8 cellular contexts compared by ENCODE assay signal in the genomic region with DNA sequence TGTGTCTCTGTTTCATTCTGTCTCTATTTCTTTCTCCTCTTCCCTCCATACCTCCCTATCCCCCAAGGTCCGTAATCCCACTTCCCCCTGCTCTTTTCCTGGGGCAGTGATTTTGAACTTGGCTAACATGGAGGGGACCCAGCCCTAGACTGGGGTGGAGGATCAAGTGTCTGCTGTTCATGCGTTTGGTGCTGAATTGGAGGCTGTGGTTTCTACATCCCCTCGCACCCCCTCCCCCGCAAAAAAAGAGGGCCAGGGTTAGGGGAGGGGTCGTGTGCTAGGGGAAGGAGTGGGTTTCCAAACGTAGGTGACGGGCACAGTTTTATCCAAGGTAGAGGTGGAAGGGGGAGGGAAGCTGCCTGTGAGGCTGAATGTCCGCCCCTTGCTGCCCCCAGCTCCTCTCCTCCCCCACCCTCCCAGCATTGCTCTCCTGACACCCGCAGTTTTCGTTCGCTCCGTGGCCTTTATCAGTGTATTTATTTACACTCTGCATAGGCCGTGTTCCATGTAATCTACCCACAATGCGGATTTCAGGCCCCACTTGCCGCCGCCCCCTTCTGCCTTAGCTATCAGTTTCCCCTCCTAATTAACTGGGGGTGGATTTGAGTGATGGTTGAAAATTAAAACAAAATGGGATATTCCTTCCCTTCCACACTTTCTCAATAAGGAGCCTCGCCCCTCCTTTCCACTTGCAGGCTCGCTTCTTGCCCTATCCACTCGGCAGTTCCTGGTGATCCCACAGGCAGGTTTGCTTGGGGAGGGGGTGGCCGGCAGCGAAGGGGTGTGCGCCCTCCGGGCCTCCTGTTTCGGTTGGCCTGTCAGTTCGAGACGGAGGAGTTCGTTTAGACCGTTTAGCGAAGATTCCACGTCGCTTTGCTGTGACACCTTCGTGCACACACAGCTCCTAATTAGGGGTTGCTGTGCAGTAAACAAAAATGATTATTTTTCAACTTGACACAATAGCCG. TPM values are rescaled to one million over a fixed set of nuclear protein-coding genes. Genes with fewer than 3 reads are reported as not detected.
DNase-seq lines count a peak whose midpoint lies in the region; ATAC-seq and TF ChIP-seq lines count a peak whose summit lies in the region.

No MANE protein-coding gene starts in this region.

- H3K4me3 Mint-ChIP-seq in MCF 10A (ENCODE audit: unreplicated experiment) = no peak overlapping the region
- H3K4me3 Mint-ChIP-seq in WTC11 = peak overlapping the region; percentile 76
- peak overlapping the region; percentile 63 to 80 (median 69) for H3K4me3 Mint-ChIP-seq in immature natural killer cell

- intact Hi-C loops in breast epithelium (cut with DNase I; ENCODE audit: low total_unique reads) (no loop called here), MCF 10A (cut with micrococcal nuclease) (loop anchor here (5.0 kb wide), 1 partner anchor 124 kb away; no protein-coding TSS in a partner anchor)

- no peak overlapping the region for H3K27ac ChIP-seq in breast epithelium
- peak overlapping the region; percentile 87 for H3K27ac ChIP-seq in temporal lobe (ENCODE audit: low read depth, low read length)

- ATAC-seq in WTC11 (no peak), HG03457 (IDR thresholded peaks at IDR 0.05; ENCODE audit: unreplicated experiment) (no peak), HG03025 (IDR thresholded peaks at IDR 0.05; ENCODE audit: low FRiP score, unreplicated experiment) (no peak)

- no peaks in the 10 kb centered on the region for H3K4me1 Mint-ChIP-seq in MCF 10A (ENCODE audit: insufficient read depth, unreplicated experiment)
- H3K4me1 Mint-ChIP-seq in WTC11 = peaks cover 62% of the 10 kb centered on the region
- peaks cover 26 to 30% of the 10 kb centered on the region in 2 donors for H3K4me1 Mint-ChIP-seq in immature natural killer cell

- H3K27me3 ChIP-seq in breast epithelium = peaks cover 4 to 27% of the 10 kb centered on the region in 2 donors

- H3K36me3 ChIP-seq in breast epithelium = no peaks in the 10 kb centered on the region

- H3K36me3 Mint-ChIP-seq in MCF 10A (ENCODE audit: insufficient read depth, unreplicated experiment) (no peaks in the 10 kb centered on the region), WTC11 (no peaks in the 10 kb centered on the region), immature natural killer cell (no peaks in the 10 kb centered on the region)

- TF ChIP-seq CTCF in breast epithelium (IDR thresholded peaks at IDR 0.05) (no peak), MCF 10A (IDR thresholded peaks at IDR 0.05; ENCODE audit: unreplicated experiment) (no peak), WTC11 (IDR thresholded peaks at IDR 0.05) (no peak)

- CTCF ChIA-PET in MCF 10A (lab: Yijun Ruan, JAX) = no interaction called here
- CTCF ChIA-PET in WTC11 (lab: Charles Lee) = interaction anchor here (1.2 to 2.1 kb wide), 4 partner anchors 10 to 249 kb away, joined by 4 to 8 read pairs (median 5); no protein-coding TSS in a partner anchor

- POLR2A ChIA-PET in MCF 10A (lab: Yijun Ruan, JAX) (no interaction called here), WTC11 (lab: Charles Lee) (no interaction called here)

- H3K4me3 ChIP-seq in breast epithelium = peak overlapping the region in 2 of 3 donors; percentile 31 to 39

- H3K9me3 Mint-ChIP-seq in MCF 10A (ENCODE audit: unreplicated experiment) (no peaks in the 10 kb centered on the region), WTC11 (no peaks in the 10 kb centered on the region), immature natural killer cell (no peaks in the 10 kb centered on the region)

- no peaks in the 10 kb centered on the region for H3K9me3 ChIP-seq in breast epithelium

- no peak for DNase-seq in breast epithelium (ENCODE audit: low spot score in 2 of 2)
- no peak for DNase-seq in MCF 10A (ENCODE audit: unreplicated experiment)
- peak; percentile 34 for DNase-seq in WTC11 (ENCODE audit: low spot score)
- DNase-seq in immature natural killer cell = no peak
- no peak for DNase-seq in HuH-7 (ENCODE audit: low spot score)

- no peak overlapping the region for H3K27ac Mint-ChIP-seq in MCF 10A (ENCODE audit: low read depth, unreplicated experiment)
- H3K27ac Mint-ChIP-seq in WTC11 = no peak overlapping the region
- peak overlapping the region in 1 of 6 donors; percentile 24 for H3K27ac Mint-ChIP-seq in immature natural killer cell

- H3K27me3 Mint-ChIP-seq in MCF 10A (ENCODE audit: insufficient read depth, unreplicated experiment) (peaks cover 86% of the 10 kb centered on the region), WTC11 (ENCODE audit: low read depth) (peaks cover 36% of the 10 kb centered on the region), immature natural killer cell (ENCODE audit: low read depth in 3 of 3) (peaks cover 19 to 49% (median 47%) of the 10 kb centered on the region in 3 donors)

- H3K4me1 ChIP-seq in breast epithelium = peaks cover 0 to 5% of the 10 kb centered on the region in 2 donors

- no TSS peak for BruUV-seq in MCF 10A (replicated peaks; lab: Mats Ljungman, UMichigan)

- no peak for TF ChIP-seq POLR2A in breast epithelium (IDR thresholded peaks at IDR 0.05)

TF ChIP-seq in WTC11, 78 proteins besides CTCF, POLR2A, EP300 and RAD21 (continues in another document):
- no peak for TF ChIP-seq ERG (CRISPR knock-in tag; IDR thresholded peaks at IDR 0.05)
- no peak for TF ChIP-seq PREB (CRISPR knock-in tag; IDR thresholded peaks at IDR 0.05; ENCODE audit: borderline replicate concordance)
- TF ChIP-seq GABPB1 (CRISPR knock-in tag; IDR thresholded peaks at IDR 0.05) = no peak
- no peak for TF ChIP-seq ZNF396 (CRISPR knock-in tag; IDR thresholded peaks at IDR 0.05; ENCODE audit: borderline replicate concordance)
- TF ChIP-seq RELA (CRISPR knock-in tag; IDR thresholded peaks at IDR 0.05; ENCODE audit: borderline replicate concordance) = no peak
- TF ChIP-seq E2F1 (CRISPR knock-in tag; IDR thresholded peaks at IDR 0.05) = no peak
- TF ChIP-seq RORB (CRISPR knock-in tag; IDR thresholded peaks at IDR 0.05) = no peak
- TF ChIP-seq ZNF232 (CRISPR knock-in tag; IDR thresholded peaks at IDR 0.05) = no peak
- TF ChIP-seq STAT6 (CRISPR knock-in tag; conservative IDR thresholded peaks at IDR 0.05; ENCODE audit: low read depth) = no peak
- no peak for TF ChIP-seq E2F4 (CRISPR knock-in tag; IDR thresholded peaks at IDR 0.05; ENCODE audit: borderline replicate concordance, low read depth)

RNA-seq across cellular contexts. Expression of gene GNAO1, which starts 2.0 kb away (rescaled TPM):
- total RNA-seq in breast epithelium (1 to 10 TPM in 1 of 3 donors, under 1 TPM in 2; 0.96 to 1.9 (median 0.98) TPM), MCF 10A (2022) (0.44 TPM in 1 of 2 replicates, not detected in the other), WTC11 (2021) (22.9 to 30.6 TPM (median 23.6 TPM) in 3 replicates), temporal lobe (66.6 TPM)
- polyA plus RNA-seq in immature natural killer cell = under 1 TPM in 2 of 3 donors, not detected in 1; 0.45 to 0.88 TPM
